10 cellular contexts compared by ENCODE assay signal in the genomic region with DNA sequence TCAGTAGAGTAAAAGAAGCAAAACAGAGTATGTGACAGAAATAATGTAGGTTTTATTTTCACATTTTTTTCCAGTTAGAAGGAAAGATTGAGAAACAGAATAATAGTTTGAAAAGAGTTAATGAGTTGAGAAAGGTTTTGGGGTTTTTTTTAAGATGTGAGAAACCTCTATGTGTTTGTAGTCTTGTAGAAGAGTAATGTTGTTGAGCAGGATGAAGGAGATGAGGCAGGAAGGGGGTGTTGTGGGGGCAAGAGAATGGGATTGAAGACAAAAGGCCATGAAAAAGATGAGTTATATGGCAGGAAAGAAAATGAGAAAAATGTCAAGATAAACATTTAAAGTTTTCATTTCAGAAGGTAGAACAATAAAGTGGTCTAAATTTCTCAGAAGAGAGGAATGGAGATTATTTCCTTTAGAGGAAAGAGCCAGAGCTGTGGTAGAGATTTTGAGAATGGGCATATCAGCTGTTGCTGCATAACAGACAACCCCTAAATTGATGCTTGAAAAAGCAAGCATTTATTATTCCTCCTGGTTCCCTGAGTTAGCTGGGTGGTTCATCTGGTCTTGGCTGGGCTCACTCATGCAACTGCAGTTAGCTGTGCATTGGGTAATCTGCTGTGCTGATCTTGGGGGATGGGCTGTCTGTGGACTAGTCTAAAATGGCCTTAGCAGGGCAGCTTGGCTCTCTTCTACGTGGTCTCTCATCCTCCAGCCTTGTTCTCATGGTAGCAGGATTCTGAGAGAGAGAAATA. TPM values are rescaled to one million over a fixed set of nuclear protein-coding genes. Genes with fewer than 3 reads are reported as not detected.
DNase-seq lines count a peak whose midpoint lies in the region; ATAC-seq, FAIRE-seq and TF ChIP-seq lines count a peak whose summit lies in the region.
"Had no signal": no experiment of that assay in that cellular context is flagged by ENCODE, and none has a peak within 500 bp of the region (broad histone marks: within the 10 kb centered on the region; RNA-seq: fewer than 3 reads in every experiment).

No MANE protein-coding gene starts in this region.

- dilution Hi-C loops in endothelial cell of umbilical vein (cut with MboI; ENCODE audit: extremely low pct_ligation_motif_present, low sequenced_read_pairs): no loop called here

- H3K4me1 Mint-ChIP-seq in progenitor cell of endocrine pancreas (ENCODE audit: low read depth): peaks cover 1% of the 10 kb centered on the region

- TF ChIP-seq CTCF in endothelial cell of umbilical vein (IDR thresholded peaks at IDR 0.05; ENCODE audit: extremely low read depth in 1 of 2, insufficient read depth in 1 of 2, low read depth in 1 of 2, low read length in 2 of 2) (no peak), progenitor cell of endocrine pancreas (IDR thresholded peaks at IDR 0.05; ENCODE audit: unreplicated experiment) (no peak)

- intact Hi-C loops in endothelial cell of umbilical vein (cut with micrococcal nuclease): no loop called here

- no peaks in the 10 kb centered on the region for H3K36me3 ChIP-seq in endothelial cell of umbilical vein (ENCODE audit: control insufficient read depth in 2 of 2, extremely low read depth in 1 of 2, insufficient read depth in 2 of 2, low read length in 2 of 2)

- BruUV-seq in endothelial cell of umbilical vein (replicated peaks; lab: Mats Ljungman, UMichigan): no TSS peak

- no peak overlapping the region for H3K9ac ChIP-seq in endothelial cell of umbilical vein (replicated peaks; ENCODE audit: extremely low read depth, insufficient read depth, low read length)

- no peaks in the 10 kb centered on the region for H3K27me3 Mint-ChIP-seq in progenitor cell of endocrine pancreas

- no peak overlapping the region for H3K4me3 Mint-ChIP-seq in progenitor cell of endocrine pancreas (ENCODE audit: low read depth)

- no peaks in the 10 kb centered on the region for H3K9me3 Mint-ChIP-seq in progenitor cell of endocrine pancreas (ENCODE audit: low read depth)

- no peak overlapping the region for H2AFZ ChIP-seq in endothelial cell of umbilical vein (ENCODE audit: low read depth, low read length)

- FAIRE-seq in endothelial cell of umbilical vein (lab: Jason Lieb, UNC) (no peak), RCC 7860 (lab: Jason Lieb, UNC) (no peak)

- CTCF ChIA-PET in endothelial cell of umbilical vein (lab: Charles Lee): interaction anchor here (0.6 to 7.0 kb wide), 5 partner anchors 85 to 368 kb away, joined by 3 to 165 read pairs (median 11); no protein-coding TSS in a partner anchor

- DNase-seq in NCI-H82 (lab: John Stamatoyannopoulos, UW) (peak; percentile 37), NCI-H82 treated with DMSO at 0.1 percent for 48 hours (lab: John Stamatoyannopoulos, UW; ENCODE audit: unreplicated experiment) (no peak), RPMI7951 (ENCODE audit: low read depth) (peak; percentile 9), endothelial cell of umbilical vein (ENCODE audit: low read depth, low spot score) (peak; percentile 22), renal cortical epithelial cell (ENCODE audit: low read depth) (peak; percentile 20), RCC 7860 (ENCODE audit: low spot score) (no peak), progenitor cell of endocrine pancreas (ENCODE audit: low spot score, unreplicated experiment) (no peak)
- DNase-seq: glutamatergic neuron; stimulated activated CD4-positive, alpha-beta T cell treated with anti-CD3 and anti-CD28 coated beads, Interleukin-2, amount 100 ng/mL, for 24 hours had no signal

- H3K4me2 ChIP-seq in endothelial cell of umbilical vein (ENCODE audit: insufficient read depth, low read length): peak overlapping the region; percentile 45

- no peaks in the 10 kb centered on the region for H3K9me1 ChIP-seq in endothelial cell of umbilical vein (replicated peaks; ENCODE audit: control insufficient read depth, extremely low read depth, insufficient read depth, low read length)

- H3K9me3 ChIP-seq in endothelial cell of umbilical vein (replicated peaks; ENCODE audit: control insufficient read depth, insufficient read depth, low read length): no peaks in the 10 kb centered on the region

- peaks cover 12% of the 10 kb centered on the region for H3K4me1 ChIP-seq in endothelial cell of umbilical vein (ENCODE audit: control insufficient read depth, extremely low read depth, insufficient read depth, low read length)

- H3K27ac ChIP-seq in endothelial cell of umbilical vein (ENCODE audit: insufficient read depth, low read depth, low read length): no peak overlapping the region

- no peaks in the 10 kb centered on the region for H3K36me3 Mint-ChIP-seq in progenitor cell of endocrine pancreas (ENCODE audit: insufficient read depth)

- H3K4me3 ChIP-seq in endothelial cell of umbilical vein (replicated peaks in 1 of 3; ENCODE audit: insufficient read depth in 1 of 3, low read depth in 1 of 3, low read length in 3 of 3): no peak overlapping the region

- TF ChIP-seq POLR2A in endothelial cell of umbilical vein (IDR thresholded peaks at IDR 0.05; ENCODE audit: low read depth, low read length): no peak

- POLR2A ChIA-PET in endothelial cell of umbilical vein (lab: Charles Lee): interaction anchor here (1.4 kb wide), 1 partner anchor 335 kb away, joined by 5 read pairs; no protein-coding TSS in a partner anchor

- ATAC-seq in GM21381 (IDR thresholded peaks at IDR 0.05; ENCODE audit: unreplicated experiment): no peak

- no peak overlapping the region for H3K27ac Mint-ChIP-seq in progenitor cell of endocrine pancreas

- H4K20me1 ChIP-seq in endothelial cell of umbilical vein (replicated peaks; ENCODE audit: control insufficient read depth, extremely low read depth, insufficient read depth, low read length): no peaks in the 10 kb centered on the region

- no peaks in the 10 kb centered on the region for H3K27me3 ChIP-seq in endothelial cell of umbilical vein (ENCODE audit: control insufficient read depth in 2 of 2, insufficient read depth in 2 of 2, low read length in 2 of 2)

- no peaks in the 10 kb centered on the region for H3K79me2 ChIP-seq in endothelial cell of umbilical vein (ENCODE audit: control insufficient read depth, insufficient read depth, low read length)

TF ChIP-seq in endothelial cell of umbilical vein, 7 proteins besides CTCF, POLR2A, EP300 and RAD21:
- TF ChIP-seq POLR2AphosphoS5 (IDR thresholded peaks at IDR 0.05; ENCODE audit: insufficient read depth, low read depth, low read length) (no peak), GATA2 (IDR thresholded peaks at IDR 0.05; ENCODE audit: insufficient read depth, insufficient read length, low read depth, low read length) (peak; percentile 58), MYC (IDR thresholded peaks at IDR 0.05; ENCODE audit: low read depth, low read length) (no peak), FOS (IDR thresholded peaks at IDR 0.05; ENCODE audit: borderline replicate concordance, insufficient read depth, low read length) (no peak)

RNA-seq across cellular contexts. Expression of a gene that starts 27.1 kb away (rescaled TPM):
- 29.5 and 31.8 TPM in 2 replicates for total RNA-seq in RPMI7951 (2014; rRNA removed; shearing (Covaris generic))
- total RNA-seq in endothelial cell of umbilical vein (26.0 and 29.8 TPM in 2 replicates), renal cortical epithelial cell (42.7 and 48.9 TPM in 2 replicates), progenitor cell of endocrine pancreas (19.2 and 19.4 TPM in 2 replicates)
- polyA plus RNA-seq in endothelial cell of umbilical vein: 23.7 and 25.0 TPM in 2 replicates
- polyA plus RNA-seq in endothelial cell of umbilical vein (2011; cell fraction: cytosol; rRNA removed): 26.2 and 27.4 TPM in 2 replicates
- 14.7 and 16.2 TPM in 2 replicates for polyA plus RNA-seq in endothelial cell of umbilical vein (2011; cell fraction: nucleus; rRNA removed)
- polyA plus RNA-seq in endothelial cell of umbilical vein (2012): 25.5 and 35.1 TPM in 2 replicates
- polyA minus RNA-seq in endothelial cell of umbilical vein: 30.7 and 31.6 TPM in 2 replicates
- polyA minus RNA-seq in endothelial cell of umbilical vein (2011; cell fraction: cytosol; rRNA and poly(A)+ RNA removed): 20.4 TPM
- 42.5 and 57.9 TPM in 2 replicates for polyA minus RNA-seq in endothelial cell of umbilical vein (2011; cell fraction: nucleus; rRNA and poly(A)+ RNA removed)

Comparison
In these comparisons a context has a peak if more than half of its experiments do, and no peak if none do; other contexts are left out.
1. DNase-seq: peak in NCI-H82 (single experiment), RPMI7951 (single experiment), endothelial cell of umbilical vein (single experiment) and renal cortical epithelial cell (single experiment); none in NCI-H82 treated with DMSO at 0.1 percent for 48 hours (single experiment), RCC 7860 (single experiment) and progenitor cell of endocrine pancreas (single experiment).